In the genomic region with DNA sequence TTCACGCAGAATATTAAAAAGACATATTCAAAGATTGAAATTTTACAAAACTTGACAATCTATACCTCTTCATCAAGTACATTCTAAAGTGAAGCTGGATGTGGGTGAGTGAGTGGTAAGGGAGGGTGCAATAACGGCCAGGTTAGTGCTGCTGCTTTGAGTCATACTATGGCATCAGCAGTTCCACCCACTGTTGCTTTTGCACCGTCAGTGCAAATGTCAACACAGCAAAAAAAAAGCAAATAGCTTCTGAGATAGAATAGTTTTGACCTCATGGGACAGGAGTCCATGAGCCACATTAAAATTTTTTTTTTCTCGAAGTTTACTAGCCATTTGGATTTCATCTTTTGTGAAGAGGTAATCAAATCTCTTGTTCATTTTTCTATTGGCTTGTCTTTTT, we compare ENCODE assay signal across 13 cellular contexts. TPM values are rescaled to one million over a fixed set of nuclear protein-coding genes. Genes with fewer than 3 reads are reported as not detected.
DNase-seq lines count a peak whose midpoint lies in the region; ATAC-seq and TF ChIP-seq lines count a peak whose summit lies in the region.
"Had no signal": no experiment of that assay in that cellular context is flagged by ENCODE, and none has a peak within 500 bp of the region (broad histone marks: within the 10 kb centered on the region; RNA-seq: fewer than 3 reads in every experiment).

No MANE protein-coding gene starts in this region.

- no peak for TF ChIP-seq CTCF in natural killer cell (IDR thresholded peaks at IDR 0.05)

- no peak overlapping the region for H3K4me3 Mint-ChIP-seq in activated CD4-positive, alpha-beta T cell treated with anti-CD3 and anti-CD28 coated beads, Interleukin-2, amount 10 ng/mL, durations not matched to agents 24 days and 14 days
- H3K4me3 Mint-ChIP-seq in natural killer cell = no peak overlapping the region

- H3K4me3 ChIP-seq in HAP-1 = no peak overlapping the region
- H3K4me3 ChIP-seq: ovary, upper lobe of right lung had no signal

- no peaks in the 10 kb centered on the region for H3K27me3 ChIP-seq in HAP-1 (ENCODE audit: low read depth)
- H3K27me3 ChIP-seq: ovary, upper lobe of right lung had no signal

- ATAC-seq in esophagus mucosa (peak; percentile 82), natural killer cell (peak; percentile 39 to 98 (median 84))
- ATAC-seq: upper lobe of right lung had no signal

- DNase-seq in activated CD4-positive, alpha-beta T cell treated with anti-CD3 and anti-CD28 coated beads, Interleukin-2, amount 10 ng/mL, durations not matched to agents 24 days and 14 days = peak; percentile 57
- no peak for DNase-seq in activated CD4-positive, alpha-beta T cell treated with anti-CD3 and anti-CD28 coated beads for 4 hours
- peak; percentile 7 for DNase-seq in RPMI8226
- DNase-seq in natural killer cell = no peak
- no peak for DNase-seq in SK-N-DZ (ENCODE audit: low spot score)
- no peak for DNase-seq in HAP-1 (ENCODE audit: low spot score in 2 of 2)
- DNase-seq in globus pallidus (ENCODE audit: low spot score) = no peak
- DNase-seq: H7, ovary, SW 1271, upper lobe of right lung had no signal

- no peaks in the 10 kb centered on the region for H3K9me3 Mint-ChIP-seq in activated CD4-positive, alpha-beta T cell treated with anti-CD3 and anti-CD28 coated beads, Interleukin-2, amount 10 ng/mL, durations not matched to agents 24 days and 14 days
- H3K9me3 Mint-ChIP-seq in natural killer cell = no peaks in the 10 kb centered on the region

- peaks cover 12% of the 10 kb centered on the region for H3K4me1 Mint-ChIP-seq in activated CD4-positive, alpha-beta T cell treated with anti-CD3 and anti-CD28 coated beads, Interleukin-2, amount 10 ng/mL, durations not matched to agents 24 days and 14 days
- peaks cover 34 to 51% of the 10 kb centered on the region in 2 donors for H3K4me1 Mint-ChIP-seq in natural killer cell

- no peaks in the 10 kb centered on the region for H3K27me3 Mint-ChIP-seq in activated CD4-positive, alpha-beta T cell treated with anti-CD3 and anti-CD28 coated beads, Interleukin-2, amount 10 ng/mL, durations not matched to agents 24 days and 14 days
- H3K27me3 Mint-ChIP-seq in natural killer cell (ENCODE audit: low read depth in 2 of 2) = no peaks in the 10 kb centered on the region

- no peaks in the 10 kb centered on the region for H3K9me3 ChIP-seq in HAP-1
- H3K9me3 ChIP-seq: ovary, upper lobe of right lung had no signal

- H3K36me3 ChIP-seq in HAP-1 (replicated peaks) = peaks cover 37% of the 10 kb centered on the region
- H3K36me3 ChIP-seq: ovary had no signal

- intact Hi-C loops in activated CD4-positive, alpha-beta T cell treated with anti-CD3 and anti-CD28 coated beads, Interleukin-2, amount 10 ng/mL, durations not matched to agents 24 days and 14 days (cut with micrococcal nuclease) = no loop called here
- intact Hi-C loops in natural killer cell (cut with micrococcal nuclease) = no loop called here

- no peak overlapping the region for H3K27ac Mint-ChIP-seq in activated CD4-positive, alpha-beta T cell treated with anti-CD3 and anti-CD28 coated beads, Interleukin-2, amount 10 ng/mL, durations not matched to agents 24 days and 14 days
- H3K27ac Mint-ChIP-seq in natural killer cell = peak overlapping the region; percentile 14 to 25

- peaks cover 60% of the 10 kb centered on the region for H3K36me3 Mint-ChIP-seq in activated CD4-positive, alpha-beta T cell treated with anti-CD3 and anti-CD28 coated beads, Interleukin-2, amount 10 ng/mL, durations not matched to agents 24 days and 14 days (ENCODE audit: low read depth)
- peaks cover 10% of the 10 kb centered on the region for H3K36me3 Mint-ChIP-seq in natural killer cell

- H3K4me1 ChIP-seq in HAP-1 = no peaks in the 10 kb centered on the region
- H3K4me1 ChIP-seq: upper lobe of right lung had no signal

- in situ Hi-C loops in HAP-1 (cut with MboI; ENCODE audit: low sequenced_read_pairs) = no loop called here

RNA-seq across cellular contexts. Expression of a gene that starts 31.8 kb away (rescaled TPM):
- total RNA-seq in activated CD4-positive, alpha-beta T cell treated with anti-CD3 and anti-CD28 coated beads, Interleukin-2, amount 10 ng/mL, durations not matched to agents 24 days and 14 days = 168 and 172 TPM in 2 replicates
- 98.5 TPM for total RNA-seq in esophagus mucosa
- total RNA-seq in natural killer cell = 100 to 1,000 TPM in 2 of 3 donors, 10 to 100 TPM in 1; 97.1 to 107 (median 101) TPM
- polyA plus RNA-seq in SK-N-DZ (2014; cell fraction: cytosol; rRNA removed) = 71.3 and 131 TPM in 2 replicates
- 27.9 and 31.0 TPM in 2 replicates for polyA plus RNA-seq in SK-N-DZ (2014; cell fraction: nucleus; rRNA removed)

RNA-seq across cellular contexts. Expression of a gene that starts 34.6 kb away (rescaled TPM):
- total RNA-seq in activated CD4-positive, alpha-beta T cell treated with anti-CD3 and anti-CD28 coated beads, Interleukin-2, amount 10 ng/mL, durations not matched to agents 24 days and 14 days = 1.6 and 1.9 TPM in 2 replicates
- total RNA-seq in esophagus mucosa (1.4 TPM), natural killer cell (under 1 TPM in 1 of 3 donors, not detected in 2; 0.35 TPM)
- 4.3 and 6.5 TPM in 2 replicates for polyA plus RNA-seq in SK-N-DZ (2014; cell fraction: cytosol; rRNA removed)
- 61.7 and 64.2 TPM in 2 replicates for polyA plus RNA-seq in SK-N-DZ (2014; cell fraction: nucleus; rRNA removed)

RNA-seq across cellular contexts. Expression of a gene that starts 53.0 kb away (rescaled TPM):
- 0.12 TPM in 1 of 2 replicates, not detected in the other for total RNA-seq in activated CD4-positive, alpha-beta T cell treated with anti-CD3 and anti-CD28 coated beads, Interleukin-2, amount 10 ng/mL, durations not matched to agents 24 days and 14 days
- total RNA-seq in esophagus mucosa = 0.24 TPM
- total RNA-seq in natural killer cell = under 1 TPM; 0.16 to 0.75 (median 0.60) TPM
- not detected in 2 replicates for polyA plus RNA-seq in SK-N-DZ (2014; cell fraction: cytosol; rRNA removed)
- polyA plus RNA-seq in SK-N-DZ (2014; cell fraction: nucleus; rRNA removed) = not detected in 2 replicates
- total RNA-seq: H7, M059J had no signal

Comparison
In these comparisons a context has a peak if more than half of its experiments do, and no peak if none do; other contexts are left out.
1. DNase-seq: peak in activated CD4-positive, alpha-beta T cell treated with anti-CD3 and anti-CD28 coated beads, Interleukin-2, amount 10 ng/mL, durations not matched to agents 24 days and 14 days (single experiment) and RPMI8226 (single experiment); none in activated CD4-positive, alpha-beta T cell treated with anti-CD3 and anti-CD28 coated beads for 4 hours (0 of 2), natural killer cell (single experiment), SK-N-DZ (single experiment), HAP-1 (0 of 2) and globus pallidus (single experiment).